In the genomic region with DNA sequence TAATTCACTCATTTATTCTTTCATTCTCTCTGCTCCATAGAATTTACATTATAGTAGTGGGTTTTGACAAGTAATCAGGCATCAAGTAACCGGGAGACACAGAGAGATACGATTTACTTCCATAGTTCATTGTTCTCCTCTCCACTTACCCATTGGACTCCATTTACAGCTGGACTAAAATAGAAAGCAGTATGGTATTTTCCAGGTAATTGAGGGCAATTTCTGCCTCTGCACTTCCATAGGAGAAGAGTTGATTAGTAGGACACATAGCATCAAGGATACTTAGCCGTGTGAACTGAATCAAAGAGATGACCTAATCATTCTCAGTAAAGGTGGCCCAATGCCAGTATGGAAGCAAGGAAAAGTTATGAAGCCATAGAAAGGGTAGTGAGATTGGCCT, we compare ENCODE assay signal across 18 cellular contexts.
"Had no signal": no experiment of that assay in that cellular context is flagged by ENCODE, and none has a peak within 500 bp of the region (broad histone marks: within the 10 kb centered on the region; RNA-seq: fewer than 3 reads in every experiment).

No MANE protein-coding gene starts in this region.

- H3K27ac Mint-ChIP-seq: immature natural killer cell, naive B cell, progenitor cell of endocrine pancreas, type B pancreatic cell had no signal

- H3K4me2 ChIP-seq: smooth muscle cell had no signal

- H3K27me3 ChIP-seq: colonic mucosa, foreskin keratinocyte, thyroid gland had no signal

- H3K36me3 ChIP-seq: colonic mucosa, left ventricle myocardium inferior, ovary, thyroid gland had no signal

- H3K4me1 ChIP-seq: colonic mucosa, foreskin keratinocyte, left ventricle myocardium inferior, thyroid gland had no signal

- H3K27me3 Mint-ChIP-seq: progenitor cell of endocrine pancreas, type B pancreatic cell had no signal

- H3K9me3 ChIP-seq: colonic mucosa, left ventricle myocardium inferior, ovary, thyroid gland had no signal

- H3K36me3 Mint-ChIP-seq: immature natural killer cell, naive B cell, type B pancreatic cell had no signal

- H3K4me3 Mint-ChIP-seq: immature natural killer cell, naive B cell, neural crest cell, type B pancreatic cell had no signal

- DNase-seq: colonic mucosa; dermis blood vessel endothelial cell; erythroblast; foreskin keratinocyte; immature natural killer cell; left ventricle myocardium inferior; mesenchymal stem cell; naive B cell; ovary; right cardiac atrium; stimulated activated CD4-positive, alpha-beta T cell treated with anti-CD3 and anti-CD28 coated beads, Interleukin-2, amount 100 ng/mL, for 48 hours; stimulated activated naive CD4-positive, alpha-beta T cell treated with Interleukin-2 at 50 U/mL for 16 hours; thyroid gland had no signal

- H3K4me1 Mint-ChIP-seq: immature natural killer cell, naive B cell had no signal

- H3K27ac ChIP-seq: colonic mucosa, foreskin keratinocyte, left ventricle myocardium inferior, ovary, thyroid gland had no signal

- H3K4me3 ChIP-seq: colonic mucosa, left ventricle myocardium inferior, lung, ovary, smooth muscle cell, thyroid gland had no signal

- H3K9me3 Mint-ChIP-seq: immature natural killer cell, naive B cell, neural crest cell, type B pancreatic cell had no signal
